ENCODE assay signal across 22 cellular contexts in genomic region chr2:100814043-100814442, GRCh38. TPM values are rescaled to one million over a fixed set of nuclear protein-coding genes. Genes with fewer than 3 reads are reported as not detected.
DNase-seq lines count a peak whose midpoint lies in the region; ATAC-seq lines count a peak whose summit lies in the region.
"Had no signal": no experiment of that assay in that cellular context is flagged by ENCODE, and none has a peak within 500 bp of the region (broad histone marks: within the 10 kb centered on the region; RNA-seq: fewer than 3 reads in every experiment).

No MANE protein-coding gene starts in this region.

- no peak for ATAC-seq in naive thymus-derived CD4-positive, alpha-beta T cell
- no peak for ATAC-seq in GM21367 (IDR thresholded peaks at IDR 0.05; ENCODE audit: unreplicated experiment)
- ATAC-seq in HG03196 (IDR thresholded peaks at IDR 0.05; ENCODE audit: unreplicated experiment): no peak
- ATAC-seq: foreskin keratinocyte had no signal

- no peaks in the 10 kb centered on the region for H4K20me1 ChIP-seq in BLaER1 treated with 17β-estradiol and CSF1 and Interleukin-3, amounts not matched to agents 10 nM and 100 nM

- H3K27me3 ChIP-seq in BLaER1 treated with 17β-estradiol and CSF1 and Interleukin-3, amounts not matched to agents 10 nM and 100 nM: peaks cover 12 to 18% (median 13%) of the 10 kb centered on the region in 11 experiments
- no peaks in the 10 kb centered on the region for H3K27me3 ChIP-seq in naive thymus-derived CD4-positive, alpha-beta T cell (ENCODE audit: control insufficient read depth in 2 of 2, insufficient read depth in 2 of 2, low read length in 2 of 2)
- H3K27me3 ChIP-seq: foreskin keratinocyte, sigmoid colon had no signal

- peak overlapping the region; percentile 48 for H3K27ac Mint-ChIP-seq in activated T-cell treated with anti-CD3 and anti-CD28 coated beads, Interleukin-2, amount 50 U/mL, for 24 hours
- peak overlapping the region; percentile 59 for H3K27ac Mint-ChIP-seq in activated T-helper 2 cell treated with anti-CD3 and anti-CD28 coated beads, Interferon-gamma antibody, Interleukin-2, Interleukin-4, amounts not matched to agents 10 μg/mL and 5 μg/mL and 100 μg/mL, durations not matched to agents 14 hours and 24 hours and 36 hours
- H3K27ac Mint-ChIP-seq in naive thymus-derived CD4-positive, alpha-beta T cell: peak overlapping the region in 2 of 9 donors; percentile 28 to 83
- H3K27ac Mint-ChIP-seq: activated CD8-positive, alpha-beta memory T cell treated with anti-CD3 and anti-CD28 coated beads, Interleukin-2, amount 10 ng/mL, durations not matched to agents 7 days and 5 days had no signal

- H3K9ac ChIP-seq in BLaER1 treated with 17β-estradiol and CSF1 and Interleukin-3, amounts not matched to agents 10 nM and 100 nM: no peak overlapping the region

- CTCF ChIA-PET in naive thymus-derived CD4-positive, alpha-beta T cell (lab: Charles Lee): no interaction called here

- H3K4me3 ChIP-seq in BLaER1 treated with 17β-estradiol and CSF1 and Interleukin-3, amounts not matched to agents 10 nM and 100 nM: no peak overlapping the region
- H3K4me3 ChIP-seq in naive thymus-derived CD4-positive, alpha-beta T cell (ENCODE audit: low read length): no peak overlapping the region
- H3K4me3 ChIP-seq: sigmoid colon had no signal

- POLR2A ChIA-PET in naive thymus-derived CD4-positive, alpha-beta T cell (lab: Charles Lee): interaction anchor here (0.6 to 0.9 kb wide), 3 partner anchors 11 to 188 kb away, joined by 3 read pairs; partner anchors contain the start of gene RPL31

- no peak overlapping the region for H3K4me3 Mint-ChIP-seq in activated T-cell treated with anti-CD3 and anti-CD28 coated beads, Interleukin-2, amount 50 U/mL, for 24 hours
- H3K4me3 Mint-ChIP-seq in activated T-helper 2 cell treated with anti-CD3 and anti-CD28 coated beads, Interferon-gamma antibody, Interleukin-2, Interleukin-4, amounts not matched to agents 10 μg/mL and 5 μg/mL and 100 μg/mL, durations not matched to agents 14 hours and 24 hours and 36 hours (ENCODE audit: low read depth): no peak overlapping the region
- H3K4me3 Mint-ChIP-seq in naive thymus-derived CD4-positive, alpha-beta T cell: peak overlapping the region in 6 of 10 donors; percentile 4 to 74 (median 49)
- H3K4me3 Mint-ChIP-seq: activated CD8-positive, alpha-beta memory T cell treated with anti-CD3 and anti-CD28 coated beads, Interleukin-2, amount 10 ng/mL, durations not matched to agents 7 days and 5 days; naive B cell had no signal

- DNase-seq in activated T-cell treated with anti-CD3 and anti-CD28 coated beads, Interleukin-2, amount 50 U/mL, for 24 hours: no peak
- DNase-seq in activated T-cell treated with anti-CD3 and anti-CD28 coated beads for 4 hours (no peak), NCI-H510A treated with DMSO at 0.1 percent for 48 hours (lab: John Stamatoyannopoulos, UW) (no peak)
- DNase-seq in activated T-helper 2 cell treated with anti-CD3 and anti-CD28 coated beads, Interferon-gamma antibody, Interleukin-2, Interleukin-4, amounts not matched to agents 10 μg/mL and 5 μg/mL and 100 μg/mL, durations not matched to agents 14 hours and 24 hours and 36 hours (ENCODE audit: low spot score): no peak
- DNase-seq in naive thymus-derived CD4-positive, alpha-beta T cell: no peak
- DNase-seq: ACHN; activated CD8-positive, alpha-beta memory T cell treated with anti-CD3 and anti-CD28 coated beads, Interleukin-2, amount 10 ng/mL, durations not matched to agents 7 days and 5 days; activated effector memory CD4-positive, alpha-beta T cell treated with anti-CD3 and anti-CD28 coated beads, Interleukin-2, amount 50 U/mL, for 16 hours; C1 segment of cervical spinal cord; central memory CD4-positive, alpha-beta T cell; erythroblast; foreskin keratinocyte; islet precursor cell; Kasumi-1; naive B cell; NCI-H2227 treated with DMSO at 0.1 percent for 48 hours; NCI-H82; sigmoid colon had no signal

- H3K36me3 Mint-ChIP-seq in activated T-cell treated with anti-CD3 and anti-CD28 coated beads, Interleukin-2, amount 50 U/mL, for 24 hours (ENCODE audit: low read depth): no peaks in the 10 kb centered on the region
- no peaks in the 10 kb centered on the region for H3K36me3 Mint-ChIP-seq in activated T-helper 2 cell treated with anti-CD3 and anti-CD28 coated beads, Interferon-gamma antibody, Interleukin-2, Interleukin-4, amounts not matched to agents 10 μg/mL and 5 μg/mL and 100 μg/mL, durations not matched to agents 14 hours and 24 hours and 36 hours (ENCODE audit: low read depth)
- H3K36me3 Mint-ChIP-seq in naive thymus-derived CD4-positive, alpha-beta T cell: peaks cover 0 to 4% (median 0%) of the 10 kb centered on the region in 5 donors
- H3K36me3 Mint-ChIP-seq: activated CD8-positive, alpha-beta memory T cell treated with anti-CD3 and anti-CD28 coated beads, Interleukin-2, amount 10 ng/mL, durations not matched to agents 7 days and 5 days had no signal

- H3K9me3 Mint-ChIP-seq in activated T-cell treated with anti-CD3 and anti-CD28 coated beads, Interleukin-2, amount 50 U/mL, for 24 hours: no peaks in the 10 kb centered on the region
- H3K9me3 Mint-ChIP-seq in activated T-helper 2 cell treated with anti-CD3 and anti-CD28 coated beads, Interferon-gamma antibody, Interleukin-2, Interleukin-4, amounts not matched to agents 10 μg/mL and 5 μg/mL and 100 μg/mL, durations not matched to agents 14 hours and 24 hours and 36 hours: no peaks in the 10 kb centered on the region
- peaks cover 0 to 5% (median 0%) of the 10 kb centered on the region in 11 donors for H3K9me3 Mint-ChIP-seq in naive thymus-derived CD4-positive, alpha-beta T cell

- peak overlapping the region; percentile 29 to 74 (median 52); a peak in 20 of 22 replicates for H3K4me2 ChIP-seq in BLaER1 treated with 17β-estradiol and CSF1 and Interleukin-3, amounts not matched to agents 10 nM and 100 nM

- peaks cover 7 to 15% (median 9%) of the 10 kb centered on the region in 11 experiments; a peak in 21 of 22 replicates for H3K9me3 ChIP-seq in BLaER1 treated with 17β-estradiol and CSF1 and Interleukin-3, amounts not matched to agents 10 nM and 100 nM (replicated peaks in 1 of 11)
- H3K9me3 ChIP-seq in naive thymus-derived CD4-positive, alpha-beta T cell (ENCODE audit: control insufficient read depth in 2 of 3, low read length in 3 of 3): no peaks in the 10 kb centered on the region
- H3K9me3 ChIP-seq: sigmoid colon had no signal

- H3K4me1 ChIP-seq in BLaER1 treated with 17β-estradiol and CSF1 and Interleukin-3, amounts not matched to agents 10 nM and 100 nM: peaks cover 9 to 19% (median 14%) of the 10 kb centered on the region in 10 experiments
- H3K4me1 ChIP-seq in naive thymus-derived CD4-positive, alpha-beta T cell (ENCODE audit: control insufficient read depth in 2 of 2, insufficient read depth in 2 of 2, low read length in 2 of 2): peaks cover 0 to 33% of the 10 kb centered on the region in 2 donors

- H3K36me3 ChIP-seq in BLaER1 treated with 17β-estradiol and CSF1 and Interleukin-3, amounts not matched to agents 10 nM and 100 nM: no peaks in the 10 kb centered on the region; a peak in 1 of 22 replicates
- no peaks in the 10 kb centered on the region for H3K36me3 ChIP-seq in naive thymus-derived CD4-positive, alpha-beta T cell (ENCODE audit: control insufficient read depth in 2 of 3, insufficient read depth in 3 of 3, low read length in 3 of 3)
- H3K36me3 ChIP-seq: sigmoid colon had no signal

- peaks cover 13% of the 10 kb centered on the region for H3K27me3 Mint-ChIP-seq in activated T-cell treated with anti-CD3 and anti-CD28 coated beads, Interleukin-2, amount 50 U/mL, for 24 hours
- H3K27me3 Mint-ChIP-seq in activated T-helper 2 cell treated with anti-CD3 and anti-CD28 coated beads, Interferon-gamma antibody, Interleukin-2, Interleukin-4, amounts not matched to agents 10 μg/mL and 5 μg/mL and 100 μg/mL, durations not matched to agents 14 hours and 24 hours and 36 hours (ENCODE audit: low read depth): peaks cover 19% of the 10 kb centered on the region
- peaks cover 0 to 24% (median 5%) of the 10 kb centered on the region in 5 donors for H3K27me3 Mint-ChIP-seq in naive thymus-derived CD4-positive, alpha-beta T cell

- intact Hi-C loops in activated T-helper 2 cell treated with anti-CD3 and anti-CD28 coated beads, Interferon-gamma antibody, Interleukin-2, Interleukin-4, amounts not matched to agents 10 μg/mL and 5 μg/mL and 100 μg/mL, durations not matched to agents 14 hours and 24 hours and 36 hours (cut with micrococcal nuclease): loop anchor here (10.0 kb wide), 2 partner anchors 179 to 229 kb away; no protein-coding TSS in a partner anchor
- intact Hi-C loops in naive thymus-derived CD4-positive, alpha-beta T cell (cut with micrococcal nuclease): loop anchor here (5.0 to 10.0 kb wide), 4 partner anchors 131 to 173 kb away; no protein-coding TSS in a partner anchor

- peak overlapping the region in 1 of 11 experiments; percentile 46; a peak in 1 of 22 replicates for H3K27ac ChIP-seq in BLaER1 treated with 17β-estradiol and CSF1 and Interleukin-3, amounts not matched to agents 10 nM and 100 nM
- no peak overlapping the region for H3K27ac ChIP-seq in naive thymus-derived CD4-positive, alpha-beta T cell (ENCODE audit: low read depth, low read length)
- H3K27ac ChIP-seq: foreskin keratinocyte had no signal

- H3K4me1 Mint-ChIP-seq in activated T-cell treated with anti-CD3 and anti-CD28 coated beads, Interleukin-2, amount 50 U/mL, for 24 hours (ENCODE audit: low read depth): peaks cover 47% of the 10 kb centered on the region
- peaks cover 32% of the 10 kb centered on the region for H3K4me1 Mint-ChIP-seq in activated T-helper 2 cell treated with anti-CD3 and anti-CD28 coated beads, Interferon-gamma antibody, Interleukin-2, Interleukin-4, amounts not matched to agents 10 μg/mL and 5 μg/mL and 100 μg/mL, durations not matched to agents 14 hours and 24 hours and 36 hours (ENCODE audit: low read depth)
- H3K4me1 Mint-ChIP-seq in naive thymus-derived CD4-positive, alpha-beta T cell: peaks cover 23 to 68% (median 56%) of the 10 kb centered on the region in 7 donors

RNA-seq across cellular contexts. Expression of gene NPAS2, which starts 5.9 kb away (rescaled TPM):
- 4.2 and 5.6 TPM in 2 replicates for total RNA-seq in activated T-helper 2 cell treated with anti-CD3 and anti-CD28 coated beads, Interferon-gamma antibody, Interleukin-2, Interleukin-4, amounts not matched to agents 10 μg/mL and 5 μg/mL and 100 μg/mL, durations not matched to agents 14 hours and 24 hours and 36 hours
- total RNA-seq in naive thymus-derived CD4-positive, alpha-beta T cell: 10 to 100 TPM in 2 of 5 experiments, 1 to 10 TPM in 3; 2.7 to 15.0 (median 8.9) TPM
- 1 to 10 TPM; 1.2 to 8.3 TPM for polyA plus RNA-seq in naive thymus-derived CD4-positive, alpha-beta T cell
- total RNA-seq: OCI-LY7 had no signal

Comparison
In these comparisons a context has a peak if more than half of its experiments do, and no peak if none do; other contexts are left out.
1. H3K4me3 Mint-ChIP-seq: peak in naive thymus-derived CD4-positive, alpha-beta T cell (6 of 10); none in activated T-cell treated with anti-CD3 and anti-CD28 coated beads, Interleukin-2, amount 50 U/mL, for 24 hours (single experiment) and activated T-helper 2 cell treated with anti-CD3 and anti-CD28 coated beads, Interferon-gamma antibody, Interleukin-2, Interleukin-4, amounts not matched to agents 10 μg/mL and 5 μg/mL and 100 μg/mL, durations not matched to agents 14 hours and 24 hours and 36 hours (single experiment).